12 cellular contexts compared by ENCODE assay signal in the genomic region with DNA sequence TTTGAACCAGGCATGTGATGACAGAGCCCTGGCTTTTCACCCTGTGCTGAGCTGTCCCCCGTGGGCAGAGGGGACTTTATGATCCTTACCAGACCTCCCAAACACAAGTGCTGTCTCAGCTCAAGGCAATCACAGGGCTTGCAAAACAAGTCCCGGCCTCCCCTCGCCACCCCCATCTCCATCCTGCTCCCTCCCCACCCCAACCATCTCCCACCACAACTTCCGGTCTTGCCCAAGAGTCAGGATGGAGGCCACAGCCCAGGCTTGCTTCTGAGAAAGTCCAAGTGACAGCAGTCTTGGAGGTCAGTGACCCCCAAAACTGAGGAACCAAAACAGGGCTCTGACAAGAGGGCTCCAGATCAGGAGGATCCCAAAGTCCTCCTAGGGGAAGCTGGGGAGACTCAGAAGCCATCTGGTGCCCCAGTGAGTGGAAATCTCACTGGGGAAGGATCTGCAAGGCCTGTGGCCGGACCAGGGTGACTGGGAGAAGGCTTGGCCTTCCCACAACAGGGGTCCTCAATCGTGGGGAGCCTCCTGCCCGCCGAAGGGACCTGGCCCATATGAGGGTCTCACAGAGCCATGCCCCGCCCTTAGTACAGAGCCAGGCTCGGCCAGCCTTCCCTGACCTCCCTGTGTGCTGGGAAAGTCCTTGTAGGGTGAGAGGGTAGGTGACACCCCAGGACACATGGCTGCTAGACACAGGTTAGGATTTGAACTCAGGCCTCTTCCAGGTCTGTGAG. TPM values are rescaled to one million over a fixed set of nuclear protein-coding genes. Genes with fewer than 3 reads are reported as not detected.
DNase-seq lines count a peak whose midpoint lies in the region; ATAC-seq lines count a peak whose summit lies in the region.
"Had no signal": no experiment of that assay in that cellular context is flagged by ENCODE, and none has a peak within 500 bp of the region (broad histone marks: within the 10 kb centered on the region; RNA-seq: fewer than 3 reads in every experiment).

No MANE protein-coding gene starts in this region.

- peak; percentile 23 for ATAC-seq in activated naive CD8-positive, alpha-beta T cell treated with anti-CD3 and anti-CD28 coated beads, Interleukin-2, amount 10 ng/mL, durations not matched to agents 7 days and 5 days (ENCODE audit: low read depth)
- ATAC-seq in stimulated activated effector memory CD8-positive, alpha-beta T cell treated with anti-CD3 and anti-CD28 coated beads, Interleukin-12 subunit alpha, Interleukin-12 subunit beta, amount 100 ng/mL, for 72 hours, result no peak
- ATAC-seq in GM19452 (IDR thresholded peaks at IDR 0.05; ENCODE audit: unreplicated experiment) (no peak), HG03521 (IDR thresholded peaks at IDR 0.05; ENCODE audit: unreplicated experiment) (no peak)
- ATAC-seq: PC-3 had no signal

- DNase-seq in KBM-7 (peak; percentile 47), NCI-H748 (lab: John Stamatoyannopoulos, UW; ENCODE audit: unreplicated experiment) (no peak)
- no peak for DNase-seq in activated naive CD8-positive, alpha-beta T cell treated with anti-CD3 and anti-CD28 coated beads, Interleukin-2, amount 10 ng/mL, durations not matched to agents 7 days and 5 days
- no peak for DNase-seq in stimulated activated effector memory CD8-positive, alpha-beta T cell treated with anti-CD3 and anti-CD28 coated beads, Interleukin-12 subunit alpha, Interleukin-12 subunit beta, amount 100 ng/mL, for 72 hours (ENCODE audit: low spot score in 2 of 2)
- DNase-seq: activated T-cell treated with anti-CD3 and anti-CD28 coated beads, Interleukin-2, amount 50 U/mL, for 1 hour; DMS79 treated with DMSO at 0.1 percent for 48 hours; NCI-H1694 treated with DMSO at 0.1 percent for 48 hours; PC-3 had no signal

- H3K4me3 Mint-ChIP-seq in activated naive CD8-positive, alpha-beta T cell treated with anti-CD3 and anti-CD28 coated beads, Interleukin-2, amount 10 ng/mL, durations not matched to agents 7 days and 5 days, result no peak overlapping the region
- H3K4me3 Mint-ChIP-seq in stimulated activated effector memory CD8-positive, alpha-beta T cell treated with anti-CD3 and anti-CD28 coated beads, Interleukin-12 subunit alpha, Interleukin-12 subunit beta, amount 100 ng/mL, for 72 hours, result no peak overlapping the region

- H3K9me3 Mint-ChIP-seq in activated naive CD8-positive, alpha-beta T cell treated with anti-CD3 and anti-CD28 coated beads, Interleukin-2, amount 10 ng/mL, durations not matched to agents 7 days and 5 days, result no peaks in the 10 kb centered on the region
- no peaks in the 10 kb centered on the region for H3K9me3 Mint-ChIP-seq in stimulated activated effector memory CD8-positive, alpha-beta T cell treated with anti-CD3 and anti-CD28 coated beads, Interleukin-12 subunit alpha, Interleukin-12 subunit beta, amount 100 ng/mL, for 72 hours

- in situ Hi-C loops in KBM-7 (cut with MboI; ENCODE audit: low pct_unique_long_range_greater_than_20kb, low sequenced_read_pairs), result loop anchor here (5.0 to 10.0 kb wide), 2 partner anchors 111 to 188 kb away; a partner anchor contains a TSS

- peaks cover 26% of the 10 kb centered on the region for H3K27me3 Mint-ChIP-seq in activated naive CD8-positive, alpha-beta T cell treated with anti-CD3 and anti-CD28 coated beads, Interleukin-2, amount 10 ng/mL, durations not matched to agents 7 days and 5 days

- no peaks in the 10 kb centered on the region for H3K27me3 ChIP-seq in layer of hippocampus (ENCODE audit: control insufficient read depth, insufficient read depth, low read length)
- H3K27me3 ChIP-seq: cardiac muscle cell had no signal

- H3K36me3 Mint-ChIP-seq in activated naive CD8-positive, alpha-beta T cell treated with anti-CD3 and anti-CD28 coated beads, Interleukin-2, amount 10 ng/mL, durations not matched to agents 7 days and 5 days, result no peaks in the 10 kb centered on the region
- no peaks in the 10 kb centered on the region for H3K36me3 Mint-ChIP-seq in stimulated activated effector memory CD8-positive, alpha-beta T cell treated with anti-CD3 and anti-CD28 coated beads, Interleukin-12 subunit alpha, Interleukin-12 subunit beta, amount 100 ng/mL, for 72 hours

- peaks cover 8% of the 10 kb centered on the region for H3K4me1 Mint-ChIP-seq in activated naive CD8-positive, alpha-beta T cell treated with anti-CD3 and anti-CD28 coated beads, Interleukin-2, amount 10 ng/mL, durations not matched to agents 7 days and 5 days
- peaks cover 11% of the 10 kb centered on the region for H3K4me1 Mint-ChIP-seq in stimulated activated effector memory CD8-positive, alpha-beta T cell treated with anti-CD3 and anti-CD28 coated beads, Interleukin-12 subunit alpha, Interleukin-12 subunit beta, amount 100 ng/mL, for 72 hours

- H3K27ac ChIP-seq in layer of hippocampus (ENCODE audit: low read depth, low read length), result peak overlapping the region; percentile 30
- H3K27ac ChIP-seq: cardiac muscle cell had no signal

- no peak overlapping the region for H3K27ac Mint-ChIP-seq in activated naive CD8-positive, alpha-beta T cell treated with anti-CD3 and anti-CD28 coated beads, Interleukin-2, amount 10 ng/mL, durations not matched to agents 7 days and 5 days
- H3K27ac Mint-ChIP-seq in stimulated activated effector memory CD8-positive, alpha-beta T cell treated with anti-CD3 and anti-CD28 coated beads, Interleukin-12 subunit alpha, Interleukin-12 subunit beta, amount 100 ng/mL, for 72 hours, result peak overlapping the region; percentile 76

- POLR2A ChIA-PET in activated naive CD8-positive, alpha-beta T cell treated with anti-CD3 and anti-CD28 coated beads, Interleukin-2, amount 10 ng/mL, durations not matched to agents 7 days and 5 days (lab: Charles Lee), result no interaction called here

RNA-seq across cellular contexts. Expression of a gene that starts 4.5 kb away (rescaled TPM):
- total RNA-seq in activated naive CD8-positive, alpha-beta T cell treated with anti-CD3 and anti-CD28 coated beads, Interleukin-2, amount 10 ng/mL, durations not matched to agents 7 days and 5 days, result under 1 TPM; 0.51 to 0.55 TPM
